In the genomic region with DNA sequence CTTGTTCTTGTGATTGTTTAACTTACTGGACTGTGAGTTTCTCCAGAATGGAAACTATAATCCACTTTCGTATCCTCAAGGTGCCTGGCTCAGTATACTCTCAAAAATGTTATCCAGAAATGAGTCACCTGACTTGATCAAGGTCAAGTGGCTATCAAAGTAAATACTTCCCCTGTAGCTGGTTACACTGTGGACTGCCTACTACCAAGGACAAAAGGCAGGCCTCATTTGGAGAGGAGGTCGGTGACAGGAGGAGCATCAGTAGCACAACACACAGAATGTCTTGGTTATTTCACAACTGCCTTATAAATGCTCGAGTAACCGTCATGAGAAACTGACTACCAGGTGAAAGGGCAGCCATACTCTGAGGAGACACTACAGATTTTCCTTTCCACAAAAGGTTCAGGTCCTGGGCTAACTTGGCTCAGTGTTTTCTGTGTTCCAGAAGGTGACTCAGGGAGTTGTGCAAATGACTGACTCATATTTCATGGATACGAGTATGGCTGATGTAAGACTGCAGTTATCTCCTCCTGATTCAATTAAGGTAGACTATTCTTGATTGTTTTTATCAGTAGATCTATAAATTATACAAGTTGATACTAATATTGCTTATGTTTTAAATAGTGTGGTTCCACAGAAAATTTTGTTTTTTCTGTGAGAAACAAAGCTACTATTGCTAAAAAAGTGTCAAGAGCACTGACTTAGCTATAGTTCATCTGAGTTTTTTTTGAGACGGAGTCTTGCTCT, we compare ENCODE assay signal across 10 cellular contexts. TPM values are rescaled to one million over a fixed set of nuclear protein-coding genes. Genes with fewer than 3 reads are reported as not detected.
DNase-seq lines count a peak whose midpoint lies in the region; ATAC-seq lines count a peak whose summit lies in the region.
"Had no signal": no experiment of that assay in that cellular context is flagged by ENCODE, and none has a peak within 500 bp of the region (broad histone marks: within the 10 kb centered on the region; RNA-seq: fewer than 3 reads in every experiment).

No MANE protein-coding gene starts in this region.

- no peaks in the 10 kb centered on the region for H3K36me3 ChIP-seq in effector memory CD4-positive, alpha-beta T cell (ENCODE audit: control insufficient read depth, insufficient read depth, low read length)

- no peak overlapping the region for H3K4me3 Mint-ChIP-seq in activated CD4-positive, alpha-beta T cell treated with anti-CD3 and anti-CD28 coated beads, Interleukin-2, amount 10 ng/mL, durations not matched to agents 7 days and 5 days
- H3K4me3 Mint-ChIP-seq in stimulated activated effector memory CD8-positive, alpha-beta T cell treated with anti-CD3 and anti-CD28 coated beads, Interleukin-12 subunit alpha, Interleukin-12 subunit beta, amount 100 ng/mL, for 72 hours: no peak overlapping the region

- CTCF ChIA-PET in activated CD4-positive, alpha-beta T cell treated with anti-CD3 and anti-CD28 coated beads, Interleukin-2, amount 10 ng/mL, durations not matched to agents 7 days and 5 days (lab: Charles Lee): interaction anchor here (0.6 kb wide), 1 partner anchor 515 kb away, joined by 3 read pairs; no protein-coding TSS in a partner anchor

- no peak overlapping the region for H3K27ac ChIP-seq in effector memory CD4-positive, alpha-beta T cell (ENCODE audit: insufficient read depth, low read length, poor library complexity, severe bottlenecking)
- H3K27ac ChIP-seq: C4-2B had no signal

- H3K36me3 Mint-ChIP-seq in activated CD4-positive, alpha-beta T cell treated with anti-CD3 and anti-CD28 coated beads, Interleukin-2, amount 10 ng/mL, durations not matched to agents 7 days and 5 days (ENCODE audit: low read depth): peaks cover 17% of the 10 kb centered on the region
- H3K36me3 Mint-ChIP-seq in stimulated activated effector memory CD8-positive, alpha-beta T cell treated with anti-CD3 and anti-CD28 coated beads, Interleukin-12 subunit alpha, Interleukin-12 subunit beta, amount 100 ng/mL, for 72 hours: peaks cover 16% of the 10 kb centered on the region

- peak; percentile 18 for DNase-seq in activated CD4-positive, alpha-beta T cell treated with anti-CD3 and anti-CD28 coated beads for 48 hours
- no peak for DNase-seq in activated CD4-positive, alpha-beta T cell treated with anti-CD3 and anti-CD28 coated beads, Interleukin-2, amount 10 ng/mL, durations not matched to agents 7 days and 5 days
- DNase-seq in SHP77 treated with DMSO at 0.1 percent for 48 hours (lab: John Stamatoyannopoulos, UW) (peak; percentile 32), glomerular endothelial cell (ENCODE audit: extremely low read depth, low read depth, low spot score) (peak; percentile 39)
- no peak for DNase-seq in stimulated activated effector memory CD8-positive, alpha-beta T cell treated with anti-CD3 and anti-CD28 coated beads, Interleukin-12 subunit alpha, Interleukin-12 subunit beta, amount 100 ng/mL, for 72 hours (ENCODE audit: low spot score in 2 of 2)
- DNase-seq in effector memory CD4-positive, alpha-beta T cell: no peak
- DNase-seq: NCI-H345 had no signal

- H3K9me3 ChIP-seq in effector memory CD4-positive, alpha-beta T cell (ENCODE audit: control insufficient read depth, low read length): no peaks in the 10 kb centered on the region

- no peaks in the 10 kb centered on the region for H3K9me3 Mint-ChIP-seq in activated CD4-positive, alpha-beta T cell treated with anti-CD3 and anti-CD28 coated beads, Interleukin-2, amount 10 ng/mL, durations not matched to agents 7 days and 5 days
- no peaks in the 10 kb centered on the region for H3K9me3 Mint-ChIP-seq in stimulated activated effector memory CD8-positive, alpha-beta T cell treated with anti-CD3 and anti-CD28 coated beads, Interleukin-12 subunit alpha, Interleukin-12 subunit beta, amount 100 ng/mL, for 72 hours

- H3K27me3 Mint-ChIP-seq in activated CD4-positive, alpha-beta T cell treated with anti-CD3 and anti-CD28 coated beads, Interleukin-2, amount 10 ng/mL, durations not matched to agents 7 days and 5 days: no peaks in the 10 kb centered on the region

- ATAC-seq in stimulated activated effector memory CD8-positive, alpha-beta T cell treated with anti-CD3 and anti-CD28 coated beads, Interleukin-12 subunit alpha, Interleukin-12 subunit beta, amount 100 ng/mL, for 72 hours: no peak
- ATAC-seq in GM21447 (IDR thresholded peaks at IDR 0.05; ENCODE audit: unreplicated experiment): no peak
- no peak for ATAC-seq in GM21526 (IDR thresholded peaks at IDR 0.05; ENCODE audit: low FRiP score, unreplicated experiment)

- H3K4me1 ChIP-seq in effector memory CD4-positive, alpha-beta T cell (ENCODE audit: control insufficient read depth, insufficient read depth, low read length, poor library complexity, severe bottlenecking): peaks cover 12% of the 10 kb centered on the region

- H3K27me3 ChIP-seq in effector memory CD4-positive, alpha-beta T cell (replicated peaks; ENCODE audit: control insufficient read depth, insufficient read depth, low read length, poor library complexity, severe bottlenecking): no peaks in the 10 kb centered on the region

- H3K4me3 ChIP-seq in effector memory CD4-positive, alpha-beta T cell (ENCODE audit: insufficient read depth, low read depth, low read length, poor library complexity, severe bottlenecking): no peak overlapping the region

- no peak overlapping the region for H3K27ac Mint-ChIP-seq in activated CD4-positive, alpha-beta T cell treated with anti-CD3 and anti-CD28 coated beads, Interleukin-2, amount 10 ng/mL, durations not matched to agents 7 days and 5 days
- H3K27ac Mint-ChIP-seq in stimulated activated effector memory CD8-positive, alpha-beta T cell treated with anti-CD3 and anti-CD28 coated beads, Interleukin-12 subunit alpha, Interleukin-12 subunit beta, amount 100 ng/mL, for 72 hours: peak overlapping the region; percentile 69

- peaks cover 44% of the 10 kb centered on the region for H3K4me1 Mint-ChIP-seq in activated CD4-positive, alpha-beta T cell treated with anti-CD3 and anti-CD28 coated beads, Interleukin-2, amount 10 ng/mL, durations not matched to agents 7 days and 5 days
- H3K4me1 Mint-ChIP-seq in stimulated activated effector memory CD8-positive, alpha-beta T cell treated with anti-CD3 and anti-CD28 coated beads, Interleukin-12 subunit alpha, Interleukin-12 subunit beta, amount 100 ng/mL, for 72 hours: peaks cover 71% of the 10 kb centered on the region

- POLR2A ChIA-PET in activated CD4-positive, alpha-beta T cell treated with anti-CD3 and anti-CD28 coated beads, Interleukin-2, amount 10 ng/mL, durations not matched to agents 7 days and 5 days (lab: Charles Lee): no interaction called here

RNA-seq across cellular contexts. Expression of a gene that starts 4.2 kb away (rescaled TPM):
- 10 to 100 TPM; 67.4 to 76.4 TPM for total RNA-seq in activated CD4-positive, alpha-beta T cell treated with anti-CD3 and anti-CD28 coated beads, Interleukin-2, amount 10 ng/mL, durations not matched to agents 7 days and 5 days
- 59.1 and 73.6 TPM in 2 replicates for total RNA-seq in glomerular endothelial cell

Comparison
In these comparisons a context has a peak if more than half of its experiments do, and no peak if none do; other contexts are left out.
1. DNase-seq: peak in activated CD4-positive, alpha-beta T cell treated with anti-CD3 and anti-CD28 coated beads for 48 hours (single experiment), SHP77 treated with DMSO at 0.1 percent for 48 hours (single experiment) and glomerular endothelial cell (single experiment); none in activated CD4-positive, alpha-beta T cell treated with anti-CD3 and anti-CD28 coated beads, Interleukin-2, amount 10 ng/mL, durations not matched to agents 7 days and 5 days (single experiment), stimulated activated effector memory CD8-positive, alpha-beta T cell treated with anti-CD3 and anti-CD28 coated beads, Interleukin-12 subunit alpha, Interleukin-12 subunit beta, amount 100 ng/mL, for 72 hours (0 of 2) and effector memory CD4-positive, alpha-beta T cell (0 of 3).